Comparison of ENCODE assay signal across 1 cellular context in genomic region chr6:11213305-11214106, GRCh38.
TF ChIP-seq lines count a peak whose summit lies in the region.

No MANE protein-coding gene starts in this region.

TF ChIP-seq in GM23338, 12 proteins besides CTCF, POLR2A, EP300 and RAD21 (continued from another document):
- TF ChIP-seq, protein P1, sequence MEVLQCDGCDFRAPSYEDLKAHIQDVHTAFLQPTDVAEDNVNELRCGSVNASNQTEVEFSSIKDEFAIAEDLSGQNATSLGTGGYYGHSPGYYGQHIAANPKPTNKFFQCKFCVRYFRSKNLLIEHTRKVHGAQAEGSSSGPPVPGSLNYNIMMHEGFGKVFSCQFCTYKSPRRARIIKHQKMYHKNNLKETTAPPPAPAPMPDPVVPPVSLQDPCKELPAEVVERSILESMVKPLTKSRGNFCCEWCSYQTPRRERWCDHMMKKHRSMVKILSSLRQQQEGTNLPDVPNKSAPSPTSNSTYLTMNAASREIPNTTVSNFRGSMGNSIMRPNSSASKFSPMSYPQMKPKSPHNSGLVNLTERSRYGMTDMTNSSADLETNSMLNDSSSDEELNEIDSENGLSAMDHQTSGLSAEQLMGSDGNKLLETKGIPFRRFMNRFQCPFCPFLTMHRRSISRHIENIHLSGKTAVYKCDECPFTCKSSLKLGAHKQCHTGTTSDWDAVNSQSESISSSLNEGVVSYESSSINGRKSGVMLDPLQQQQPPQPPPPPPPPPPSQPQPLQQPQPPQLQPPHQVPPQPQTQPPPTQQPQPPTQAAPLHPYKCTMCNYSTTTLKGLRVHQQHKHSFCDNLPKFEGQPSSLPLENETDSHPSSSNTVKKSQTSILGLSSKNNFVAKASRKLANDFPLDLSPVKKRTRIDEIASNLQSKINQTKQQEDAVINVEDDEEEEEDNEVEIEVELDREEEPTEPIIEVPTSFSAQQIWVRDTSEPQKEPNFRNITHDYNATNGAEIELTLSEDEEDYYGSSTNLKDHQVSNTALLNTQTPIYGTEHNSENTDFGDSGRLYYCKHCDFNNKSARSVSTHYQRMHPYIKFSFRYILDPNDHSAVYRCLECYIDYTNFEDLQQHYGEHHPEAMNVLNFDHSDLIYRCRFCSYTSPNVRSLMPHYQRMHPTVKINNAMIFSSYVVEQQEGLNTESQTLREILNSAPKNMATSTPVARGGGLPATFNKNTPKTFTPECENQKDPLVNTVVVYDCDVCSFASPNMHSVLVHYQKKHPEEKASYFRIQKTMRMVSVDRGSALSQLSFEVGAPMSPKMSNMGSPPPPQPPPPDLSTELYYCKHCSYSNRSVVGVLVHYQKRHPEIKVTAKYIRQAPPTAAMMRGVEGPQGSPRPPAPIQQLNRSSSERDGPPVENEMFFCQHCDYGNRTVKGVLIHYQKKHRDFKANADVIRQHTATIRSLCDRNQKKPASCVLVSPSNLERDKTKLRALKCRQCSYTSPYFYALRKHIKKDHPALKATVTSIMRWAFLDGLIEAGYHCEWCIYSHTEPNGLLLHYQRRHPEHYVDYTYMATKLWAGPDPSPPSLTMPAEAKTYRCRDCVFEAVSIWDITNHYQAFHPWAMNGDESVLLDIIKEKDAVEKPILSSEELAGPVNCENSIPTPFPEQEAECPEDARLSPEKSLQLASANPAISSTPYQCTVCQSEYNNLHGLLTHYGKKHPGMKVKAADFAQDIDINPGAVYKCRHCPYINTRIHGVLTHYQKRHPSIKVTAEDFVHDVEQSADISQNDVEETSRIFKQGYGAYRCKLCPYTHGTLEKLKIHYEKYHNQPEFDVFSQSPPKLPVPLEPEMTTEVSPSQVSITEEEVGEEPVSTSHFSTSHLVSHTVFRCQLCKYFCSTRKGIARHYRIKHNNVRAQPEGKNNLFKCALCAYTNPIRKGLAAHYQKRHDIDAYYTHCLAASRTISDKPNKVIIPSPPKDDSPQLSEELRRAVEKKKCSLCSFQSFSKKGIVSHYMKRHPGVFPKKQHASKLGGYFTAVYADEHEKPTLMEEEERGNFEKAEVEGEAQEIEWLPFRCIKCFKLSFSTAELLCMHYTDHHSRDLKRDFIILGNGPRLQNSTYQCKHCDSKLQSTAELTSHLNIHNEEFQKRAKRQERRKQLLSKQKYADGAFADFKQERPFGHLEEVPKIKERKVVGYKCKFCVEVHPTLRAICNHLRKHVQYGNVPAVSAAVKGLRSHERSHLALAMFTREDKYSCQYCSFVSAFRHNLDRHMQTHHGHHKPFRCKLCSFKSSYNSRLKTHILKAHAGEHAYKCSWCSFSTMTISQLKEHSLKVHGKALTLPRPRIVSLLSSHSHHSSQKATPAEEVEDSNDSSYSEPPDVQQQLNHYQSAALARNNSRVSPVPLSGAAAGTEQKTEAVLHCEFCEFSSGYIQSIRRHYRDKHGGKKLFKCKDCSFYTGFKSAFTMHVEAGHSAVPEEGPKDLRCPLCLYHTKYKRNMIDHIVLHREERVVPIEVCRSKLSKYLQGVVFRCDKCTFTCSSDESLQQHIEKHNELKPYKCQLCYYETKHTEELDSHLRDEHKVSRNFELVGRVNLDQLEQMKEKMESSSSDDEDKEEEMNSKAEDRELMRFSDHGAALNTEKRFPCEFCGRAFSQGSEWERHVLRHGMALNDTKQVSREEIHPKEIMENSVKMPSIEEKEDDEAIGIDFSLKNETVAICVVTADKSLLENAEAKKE (CRISPR knock-in tag; IDR thresholded peaks at IDR 0.05): no peak
- no peak for TF ChIP-seq ETS1 (IDR thresholded peaks at IDR 0.05)
- TF ChIP-seq JUNB (IDR thresholded peaks at IDR 0.05; ENCODE audit: unreplicated experiment): no peak
- no peak for TF ChIP-seq ZNF331 (CRISPR knock-in tag; IDR thresholded peaks at IDR 0.05; ENCODE audit: low read depth)
- TF ChIP-seq ZNF114 (CRISPR knock-in tag; IDR thresholded peaks at IDR 0.05): no peak
- TF ChIP-seq POLR2AphosphoS5 (IDR thresholded peaks at IDR 0.05; ENCODE audit: low read depth): no peak
- TF ChIP-seq STAT1 (IDR thresholded peaks at IDR 0.05; ENCODE audit: unreplicated experiment): no peak
- no peak for TF ChIP-seq CREB1 (CRISPR knock-in tag; IDR thresholded peaks at IDR 0.05; ENCODE audit: low read depth)
- TF ChIP-seq EZH2phosphoT487 (IDR thresholded peaks at IDR 0.05; ENCODE audit: unreplicated experiment): no peak
- no peak for TF ChIP-seq NANOG (IDR thresholded peaks at IDR 0.05; ENCODE audit: borderline replicate concordance)
TF ChIP-seq in GM23338: peak in this region for 0.
